Comparison of ENCODE assay signal across 31 cellular contexts in genomic region chr1:156065212-156065611, GRCh38. TPM values are rescaled to one million over a fixed set of nuclear protein-coding genes. Genes with fewer than 3 reads are reported as not detected.
A peak's percentile ranks its signal among the peaks of the same experiment; 100 is the strongest.
DNase-seq lines count a peak whose midpoint lies in the region; ATAC-seq and TF ChIP-seq lines count a peak whose summit lies in the region.
"Had no signal": no experiment of that assay in that cellular context is flagged by ENCODE, and none has a peak within 500 bp of the region (broad histone marks: within the 10 kb centered on the region; RNA-seq: fewer than 3 reads in every experiment).

No MANE protein-coding gene starts in this region.

- H3K9me3 Mint-ChIP-seq in activated T-cell treated with anti-CD3 and anti-CD28 coated beads, Interleukin-2, amount 50 U/mL, for 72 hours: no peaks in the 10 kb centered on the region
- no peaks in the 10 kb centered on the region for H3K9me3 Mint-ChIP-seq in nephron progenitor cell
- H3K9me3 Mint-ChIP-seq: activated T-helper 2 cell treated with anti-CD3 and anti-CD28 coated beads, Interferon-gamma antibody, Interleukin-2, Interleukin-4, amounts not matched to agents 10 μg/mL and 5 μg/mL and 100 μg/mL, durations not matched to agents 14 hours and 24 hours and 36 hours had no signal

- H3K4me1 ChIP-seq in KMS-11 (ENCODE audit: low read depth, poor library complexity, severe bottlenecking): peaks cover 9% of the 10 kb centered on the region
- H3K4me1 ChIP-seq: colonic mucosa, HAP-1, tibial artery had no signal

- no peak overlapping the region for H3K9ac ChIP-seq in KMS-11

- no peak overlapping the region for H3K27ac Mint-ChIP-seq in activated T-cell treated with anti-CD3 and anti-CD28 coated beads, Interleukin-2, amount 50 U/mL, for 72 hours
- H3K27ac Mint-ChIP-seq in nephron progenitor cell: peak overlapping the region; percentile 24
- H3K27ac Mint-ChIP-seq: activated naive CD8-positive, alpha-beta T cell; activated T-helper 2 cell treated with anti-CD3 and anti-CD28 coated beads, Interferon-gamma antibody, Interleukin-2, Interleukin-4, amounts not matched to agents 10 μg/mL and 5 μg/mL and 100 μg/mL, durations not matched to agents 14 hours and 24 hours and 36 hours; B cell had no signal

- H3K4me3 Mint-ChIP-seq in activated T-cell treated with anti-CD3 and anti-CD28 coated beads, Interleukin-2, amount 50 U/mL, for 72 hours: no peak overlapping the region
- H3K4me3 Mint-ChIP-seq in nephron progenitor cell: peak overlapping the region; percentile 1
- H3K4me3 Mint-ChIP-seq: activated naive CD8-positive, alpha-beta T cell; B cell had no signal

- H2AFZ ChIP-seq in KMS-11 (ENCODE audit: low read depth): no peak overlapping the region

- no peak overlapping the region for H3K4me2 ChIP-seq in KMS-11

- H3K27ac ChIP-seq in KMS-11: no peak overlapping the region
- H3K27ac ChIP-seq: colonic mucosa, epithelial cell of prostate, stomach, tibial artery had no signal

- H3K79me2 ChIP-seq in KMS-11 (ENCODE audit: insufficient read depth, low read depth): no peaks in the 10 kb centered on the region

- no peak for DNase-seq in activated T-cell treated with anti-CD3 and anti-CD28 coated beads, Interleukin-2, amount 50 U/mL, for 72 hours
- DNase-seq in activated T-cell treated with anti-CD3 and anti-CD28 coated beads, Interleukin-2, amount 50 U/mL, for 1 hour: no peak
- DNase-seq in nephron progenitor cell: no peak
- DNase-seq in superior temporal gyrus (ENCODE audit: extremely low spot score): peak; percentile 50
- DNase-seq in NCI-H345 treated with DMSO at 0.1 percent for 48 hours (lab: John Stamatoyannopoulos, UW; ENCODE audit: unreplicated experiment): no peak
- DNase-seq: activated CD4-positive, alpha-beta T cell treated with anti-CD3 and anti-CD28 coated beads for 1 hour; colonic mucosa; DMS 273 treated with DMSO at 0.1 percent for 48 hours; effector CD4-positive, alpha-beta T cell; EL; MM.1S; NCI-H1436; NCI-H2081 treated with DMSO at 0.1 percent for 48 hours; NCI-H345; NCI-H748 treated with DMSO at 0.1 percent for 48 hours; right cardiac atrium; Right ventricle myocardium superior; stimulated activated CD4-positive, alpha-beta T cell treated with anti-CD3 and anti-CD28 coated beads, Interleukin-1b, Interleukin-23, amount 100 ng/mL, for 48 hours; stomach; tibial artery had no signal

- H3K4me1 Mint-ChIP-seq in activated T-cell treated with anti-CD3 and anti-CD28 coated beads, Interleukin-2, amount 50 U/mL, for 72 hours (ENCODE audit: low read depth): peaks cover 26% of the 10 kb centered on the region
- peaks cover 49% of the 10 kb centered on the region for H3K4me1 Mint-ChIP-seq in nephron progenitor cell
- H3K4me1 Mint-ChIP-seq: B cell had no signal

- no peaks in the 10 kb centered on the region for H3K36me3 Mint-ChIP-seq in activated T-cell treated with anti-CD3 and anti-CD28 coated beads, Interleukin-2, amount 50 U/mL, for 72 hours (ENCODE audit: insufficient read depth in 2 of 2)
- peaks cover 5% of the 10 kb centered on the region for H3K36me3 Mint-ChIP-seq in nephron progenitor cell (ENCODE audit: low read depth)
- H3K36me3 Mint-ChIP-seq: activated naive CD8-positive, alpha-beta T cell had no signal

- no peaks in the 10 kb centered on the region for H3K36me3 ChIP-seq in KMS-11 (ENCODE audit: insufficient read depth)
- H3K36me3 ChIP-seq: colonic mucosa, HAP-1 had no signal

- ATAC-seq in activated T-cell treated with anti-CD3 and anti-CD28 coated beads, Interleukin-2, amount 50 U/mL, for 72 hours (replicated peaks in 1 of 2): peak; percentile 40 to 58
- ATAC-seq in GM21619 (IDR thresholded peaks at IDR 0.05; ENCODE audit: unreplicated experiment) (no peak), HG02852 (IDR thresholded peaks at IDR 0.05; ENCODE audit: unreplicated experiment) (no peak)
- ATAC-seq: right cardiac atrium had no signal

- no peaks in the 10 kb centered on the region for H3K27me3 ChIP-seq in KMS-11 (ENCODE audit: insufficient read depth, low read depth)
- H3K27me3 ChIP-seq: colonic mucosa, tibial artery had no signal

- TF ChIP-seq CTCF in KMS-11 (conservative IDR thresholded peaks at IDR 0.05; ENCODE audit: low read depth, low read length): 0 out of 2 replicates have a peak, but pooled peaks have one; percentile 3
- no peak for TF ChIP-seq CTCF in nephron progenitor cell (IDR thresholded peaks at IDR 0.05)

- H3K27me3 Mint-ChIP-seq in activated T-cell treated with anti-CD3 and anti-CD28 coated beads, Interleukin-2, amount 50 U/mL, for 72 hours (ENCODE audit: low read depth): no peaks in the 10 kb centered on the region
- H3K27me3 Mint-ChIP-seq in nephron progenitor cell (ENCODE audit: low read depth, poor library complexity): peaks cover 7% of the 10 kb centered on the region
- H3K27me3 Mint-ChIP-seq: activated naive CD8-positive, alpha-beta T cell; B cell had no signal

- H3K4me3 ChIP-seq in KMS-11 (IDR thresholded peaks at IDR 0.05; ENCODE audit: insufficient read depth, low read depth, low read length): no peak overlapping the region
- H3K4me3 ChIP-seq: colonic mucosa, HAP-1, stomach, tibial artery had no signal

- H4K20me1 ChIP-seq in KMS-11 (ENCODE audit: insufficient read depth): no peaks in the 10 kb centered on the region

RNA-seq across cellular contexts. Expression of gene RAB25, which starts 4.3 kb away (rescaled TPM):
- under 1 TPM; 0.53 to 0.95 TPM for total RNA-seq in activated T-cell treated with anti-CD3 and anti-CD28 coated beads, Interleukin-2, amount 50 U/mL, for 72 hours
- total RNA-seq: cardiac septum; lung microvascular endothelial cell; right cardiac atrium; Right ventricle myocardium superior; T-helper 2 cell treated with Interferon-gamma antibody and Interleukin-4, amounts not matched to agents 100 ng/mL and 5 ng/mL, for 36 hours had no signal

RNA-seq across cellular contexts. Expression of gene LAMTOR2, which starts 10.6 kb away (rescaled TPM):
- total RNA-seq in activated T-cell treated with anti-CD3 and anti-CD28 coated beads, Interleukin-2, amount 50 U/mL, for 72 hours: 10 to 100 TPM; 58.7 to 61.8 TPM

RNA-seq across cellular contexts. Expression of gene UBQLN4, which starts 11.6 kb away (rescaled TPM):
- total RNA-seq in activated T-cell treated with anti-CD3 and anti-CD28 coated beads, Interleukin-2, amount 50 U/mL, for 72 hours: 10 to 100 TPM; 31.4 to 42.6 TPM

RNA-seq across cellular contexts. Expression of gene MEX3A, which starts 17.1 kb away (rescaled TPM):
- under 1 TPM; 0.31 to 0.97 TPM for total RNA-seq in activated T-cell treated with anti-CD3 and anti-CD28 coated beads, Interleukin-2, amount 50 U/mL, for 72 hours

RNA-seq across cellular contexts. Expression of gene SSR2, which starts 44.5 kb away (rescaled TPM):
- total RNA-seq in activated T-cell treated with anti-CD3 and anti-CD28 coated beads, Interleukin-2, amount 50 U/mL, for 72 hours: 100 to 1,000 TPM; 193 to 234 TPM

Comparison
In these comparisons a context has a peak if more than half of its experiments do, and no peak if none do; other contexts are left out.
1. ATAC-seq: peak in activated T-cell treated with anti-CD3 and anti-CD28 coated beads, Interleukin-2, amount 50 U/mL, for 72 hours (2 of 2); none in GM21619 (single experiment) and HG02852 (single experiment).